1 cellular context compared by ENCODE assay signal in the genomic region with DNA sequence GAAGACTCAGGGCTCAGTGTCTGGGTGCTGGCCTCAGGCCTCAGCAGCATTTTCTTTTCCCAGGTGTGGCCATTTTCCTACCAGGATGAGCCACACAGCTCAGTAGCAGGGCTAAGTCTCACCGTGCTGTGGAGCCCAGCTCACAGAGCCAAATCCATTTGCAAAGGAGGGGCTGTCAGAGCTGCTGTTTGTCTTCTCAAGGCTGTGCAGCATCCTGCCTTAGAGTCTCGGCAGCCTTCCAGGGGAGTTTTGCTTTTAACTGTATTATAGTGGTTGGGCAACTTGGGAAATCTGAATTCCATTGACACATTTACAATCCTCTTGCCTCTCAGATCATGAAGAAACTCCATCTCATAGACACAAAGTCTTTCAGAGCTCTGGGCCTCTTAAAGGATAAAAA.
TF ChIP-seq lines count a peak whose summit lies in the region.

No MANE protein-coding gene starts in this region.

TF ChIP-seq in SK-N-SH treated with all-trans-retinoic acid at 6 μM for 48 hours, 23 proteins besides CTCF, POLR2A, EP300 and RAD21 (continued from another document):
- TF ChIP-seq, protein P1, sequence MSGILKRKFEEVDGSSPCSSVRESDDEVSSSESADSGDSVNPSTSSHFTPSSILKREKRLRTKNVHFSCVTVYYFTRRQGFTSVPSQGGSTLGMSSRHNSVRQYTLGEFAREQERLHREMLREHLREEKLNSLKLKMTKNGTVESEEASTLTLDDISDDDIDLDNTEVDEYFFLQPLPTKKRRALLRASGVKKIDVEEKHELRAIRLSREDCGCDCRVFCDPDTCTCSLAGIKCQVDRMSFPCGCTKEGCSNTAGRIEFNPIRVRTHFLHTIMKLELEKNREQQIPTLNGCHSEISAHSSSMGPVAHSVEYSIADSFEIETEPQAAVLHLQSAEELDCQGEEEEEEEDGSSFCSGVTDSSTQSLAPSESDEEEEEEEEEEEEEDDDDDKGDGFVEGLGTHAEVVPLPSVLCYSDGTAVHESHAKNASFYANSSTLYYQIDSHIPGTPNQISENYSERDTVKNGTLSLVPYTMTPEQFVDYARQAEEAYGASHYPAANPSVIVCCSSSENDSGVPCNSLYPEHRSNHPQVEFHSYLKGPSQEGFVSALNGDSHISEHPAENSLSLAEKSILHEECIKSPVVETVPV (CRISPR knock-in tag; IDR thresholded peaks at IDR 0.05), result no peak
- TF ChIP-seq TCF4 (CRISPR knock-in tag; IDR thresholded peaks at IDR 0.05; ENCODE audit: borderline replicate concordance) (no peak), BACH2 (CRISPR knock-in tag; IDR thresholded peaks at IDR 0.05; ENCODE audit: borderline replicate concordance) (no peak), TOX (CRISPR knock-in tag; IDR thresholded peaks at IDR 0.05; ENCODE audit: borderline replicate concordance) (no peak), ZFP30 (CRISPR knock-in tag; IDR thresholded peaks at IDR 0.05) (no peak)
- TF ChIP-seq, protein P2, sequence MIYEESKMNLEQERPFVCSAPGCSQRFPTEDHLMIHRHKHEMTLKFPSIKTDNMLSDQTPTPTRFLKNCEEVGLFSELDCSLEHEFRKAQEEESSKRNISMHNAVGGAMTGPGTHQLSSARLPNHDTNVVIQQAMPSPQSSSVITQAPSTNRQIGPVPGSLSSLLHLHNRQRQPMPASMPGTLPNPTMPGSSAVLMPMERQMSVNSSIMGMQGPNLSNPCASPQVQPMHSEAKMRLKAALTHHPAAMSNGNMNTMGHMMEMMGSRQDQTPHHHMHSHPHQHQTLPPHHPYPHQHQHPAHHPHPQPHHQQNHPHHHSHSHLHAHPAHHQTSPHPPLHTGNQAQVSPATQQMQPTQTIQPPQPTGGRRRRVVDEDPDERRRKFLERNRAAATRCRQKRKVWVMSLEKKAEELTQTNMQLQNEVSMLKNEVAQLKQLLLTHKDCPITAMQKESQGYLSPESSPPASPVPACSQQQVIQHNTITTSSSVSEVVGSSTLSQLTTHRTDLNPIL (CRISPR knock-in tag; IDR thresholded peaks at IDR 0.05; ENCODE audit: low read depth), result no peak
TF ChIP-seq in SK-N-SH treated with all-trans-retinoic acid at 6 μM for 48 hours: peak in this region for 0.
